ENCODE assay signal across 9 cellular contexts in the genomic region with DNA sequence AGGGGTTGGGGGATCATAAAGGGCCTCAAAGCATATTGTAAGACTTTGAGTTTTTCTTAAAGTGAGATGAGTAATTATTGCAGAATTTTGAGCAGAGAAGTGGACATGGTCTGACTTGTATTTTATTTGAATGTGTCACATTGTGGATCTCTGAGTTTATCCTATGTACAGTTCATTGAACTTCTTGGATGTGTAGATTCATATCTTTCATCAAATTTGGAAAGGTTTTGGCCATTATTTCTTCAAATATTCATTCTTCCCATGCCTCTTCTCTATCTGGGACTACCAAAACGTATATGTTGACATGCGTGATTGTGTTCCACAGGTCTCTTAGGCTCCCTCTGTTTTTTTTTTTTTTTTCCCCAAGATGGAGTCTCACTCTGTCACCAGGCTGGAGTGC. TPM values are rescaled to one million over a fixed set of nuclear protein-coding genes. Genes with fewer than 3 reads are reported as not detected.
"Had no signal": no experiment of that assay in that cellular context is flagged by ENCODE, and none has a peak within 500 bp of the region (broad histone marks: within the 10 kb centered on the region; RNA-seq: fewer than 3 reads in every experiment).

No MANE protein-coding gene starts in this region.

- H3K4me3 ChIP-seq: K562 had no signal

- ATAC-seq: HepG2, K562 had no signal

- H3K27ac Mint-ChIP-seq: IgD-negative memory B cell had no signal

- H3K27ac ChIP-seq: HL-60 had no signal

- DNase-seq: IMR-90, KBM-7, KG1 had no signal

- FAIRE-seq: HepG2, HTR-8/SVneo, K562 had no signal

RNA-seq across cellular contexts. Expression of gene DLX3, which starts 14.3 kb away (rescaled TPM):
- total RNA-seq: HepG2, HT-29, IMR-90, K562 had no signal
- polyA plus RNA-seq: IgD-negative memory B cell, IMR-90, K562 had no signal

RNA-seq across cellular contexts. Expression of gene DLX4, which starts 40.3 kb away (rescaled TPM):
- total RNA-seq: IMR-90 had no signal
- polyA plus RNA-seq: IgD-negative memory B cell, IMR-90 had no signal
